In the genomic region with DNA sequence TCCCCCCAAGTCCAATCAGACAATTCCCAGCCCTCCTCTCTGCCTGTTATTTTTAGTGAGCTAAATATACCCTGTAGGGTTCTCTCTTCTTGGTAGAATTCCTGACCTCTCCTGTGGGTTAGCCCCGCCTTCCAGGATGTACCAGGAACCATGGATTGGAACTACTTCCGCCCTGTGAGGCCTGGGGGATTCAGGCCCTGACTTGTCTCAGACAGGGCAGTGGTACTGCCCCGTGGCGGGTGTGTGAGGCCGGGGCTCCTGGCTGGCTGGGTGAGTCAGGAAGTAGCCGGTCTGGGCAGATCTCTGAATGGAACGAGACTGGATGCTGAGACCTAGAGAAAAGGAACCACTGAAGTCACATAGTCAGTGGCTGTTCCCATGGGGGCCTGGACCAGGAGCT, we compare ENCODE assay signal across 11 cellular contexts. TPM values are rescaled to one million over a fixed set of nuclear protein-coding genes. Genes with fewer than 3 reads are reported as not detected.
A peak's percentile ranks its signal among the peaks of the same experiment; 100 is the strongest.
DNase-seq lines count a peak whose midpoint lies in the region; ATAC-seq and TF ChIP-seq lines count a peak whose summit lies in the region.
"Had no signal": no experiment of that assay in that cellular context is flagged by ENCODE, and none has a peak within 500 bp of the region (broad histone marks: within the 10 kb centered on the region; RNA-seq: fewer than 3 reads in every experiment).

No MANE protein-coding gene starts in this region.

- intact Hi-C loops in left ventricle myocardium superior (cut with micrococcal nuclease) = loop anchor here (10.0 kb wide), 1 partner anchor 209 kb away; no protein-coding TSS in a partner anchor

- no peak overlapping the region for H3K4me3 Mint-ChIP-seq in nephron progenitor cell
- H3K4me3 Mint-ChIP-seq: CD4-positive, CD25-positive, alpha-beta regulatory T cell had no signal

- peak; percentile 33 for DNase-seq in choroid plexus epithelial cell (ENCODE audit: low read depth)
- peak; percentile 61 for DNase-seq in left ventricle myocardium superior
- DNase-seq in nephron progenitor cell = no peak
- DNase-seq in ureter (ENCODE audit: low spot score) = peak; percentile 78
- DNase-seq: CD4-positive, CD25-positive, alpha-beta regulatory T cell; substantia nigra had no signal

- H3K27ac Mint-ChIP-seq in nephron progenitor cell = peak overlapping the region; percentile 4
- H3K27ac Mint-ChIP-seq: CD4-positive, CD25-positive, alpha-beta regulatory T cell had no signal

- H3K9me3 Mint-ChIP-seq in nephron progenitor cell = no peaks in the 10 kb centered on the region
- H3K9me3 Mint-ChIP-seq: CD4-positive, CD25-positive, alpha-beta regulatory T cell had no signal

- no peaks in the 10 kb centered on the region for H3K36me3 Mint-ChIP-seq in nephron progenitor cell (ENCODE audit: low read depth)
- H3K36me3 Mint-ChIP-seq: CD4-positive, CD25-positive, alpha-beta regulatory T cell had no signal

- H3K27me3 Mint-ChIP-seq in nephron progenitor cell (ENCODE audit: low read depth, poor library complexity) = peaks cover 8% of the 10 kb centered on the region

- no peak overlapping the region for H3K4me3 ChIP-seq in choroid plexus epithelial cell (ENCODE audit: low read depth, low read length)

- H3K4me1 Mint-ChIP-seq in nephron progenitor cell = peaks cover 16% of the 10 kb centered on the region
- H3K4me1 Mint-ChIP-seq: CD4-positive, CD25-positive, alpha-beta regulatory T cell had no signal

- no peak for TF ChIP-seq CTCF in choroid plexus epithelial cell (conservative IDR thresholded peaks at IDR 0.05; ENCODE audit: low read depth, low read length)
- no peak for TF ChIP-seq CTCF in nephron progenitor cell (IDR thresholded peaks at IDR 0.05)

- ATAC-seq in left ventricle myocardium superior (peak; percentile 74), HG03025 (IDR thresholded peaks at IDR 0.05; ENCODE audit: low FRiP score, unreplicated experiment) (no peak), GM21786 (IDR thresholded peaks at IDR 0.05; ENCODE audit: unreplicated experiment) (no peak), HG02759 (IDR thresholded peaks at IDR 0.05; ENCODE audit: unreplicated experiment) (no peak)
- ATAC-seq: activated CD4-positive, CD25-positive, alpha-beta regulatory T cell treated with anti-CD3 and anti-CD28 coated beads, Interleukin-2, amount 50 U/mL, for 24 hours had no signal

RNA-seq across cellular contexts. Expression of gene DYSF, which starts 50.5 kb away (rescaled TPM):
- total RNA-seq in left ventricle myocardium superior = 49.2 TPM
- 15.2 TPM for total RNA-seq in ureter
- total RNA-seq: HT-29 had no signal
